ENCODE assay signal across 8 cellular contexts in the genomic region with DNA sequence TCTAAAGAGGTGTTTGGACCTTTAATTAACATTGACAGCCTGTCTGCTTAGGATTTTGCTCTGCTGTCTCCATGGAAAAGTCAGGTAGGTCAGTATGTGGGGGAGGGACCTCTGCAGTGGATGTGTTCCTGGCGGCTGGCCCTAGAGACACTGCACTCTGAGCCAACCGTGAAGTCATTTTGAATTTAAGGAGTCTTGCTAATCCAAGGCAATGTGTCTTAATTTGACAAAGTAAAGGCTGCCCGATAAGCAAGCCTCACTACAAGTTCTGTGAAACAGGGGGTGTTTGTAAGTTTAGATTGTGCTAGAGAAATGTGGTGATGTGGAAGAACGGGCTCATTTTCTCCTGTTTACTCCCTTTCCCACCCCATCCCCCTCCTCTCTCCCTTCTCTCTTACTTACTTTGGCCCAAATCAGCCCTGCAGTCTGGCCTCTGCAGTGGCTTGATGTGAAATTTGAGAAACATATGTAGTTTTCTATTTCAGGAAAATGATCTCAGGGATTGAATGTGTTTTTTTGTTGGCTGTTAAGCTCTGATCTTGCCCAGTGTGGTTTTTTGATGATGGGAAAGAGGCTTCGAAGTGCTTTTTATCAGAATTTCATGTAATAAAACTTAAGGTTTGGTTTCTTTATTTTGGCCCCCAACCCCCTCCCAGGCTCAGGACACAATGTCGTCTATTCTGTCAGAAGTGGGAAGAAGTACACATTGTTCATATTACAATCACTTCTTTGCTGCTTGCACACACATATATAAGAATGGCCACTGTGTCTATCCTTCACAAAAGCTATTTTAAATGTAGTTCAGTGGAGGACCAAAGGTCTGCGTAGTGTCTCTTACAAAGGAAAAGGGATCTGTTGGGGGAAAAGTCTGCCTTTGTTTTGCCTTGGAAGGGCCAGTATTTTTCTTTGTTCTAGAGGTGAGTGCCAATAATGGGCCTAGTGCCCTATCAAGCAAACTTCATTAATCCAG.
A peak's percentile ranks its signal among the peaks of the same experiment; 100 is the strongest.
DNase-seq lines count a peak whose midpoint lies in the region; ATAC-seq and TF ChIP-seq lines count a peak whose summit lies in the region.

No MANE protein-coding gene starts in this region.

- peaks cover 0 to 15% of the 10 kb centered on the region in 2 donors for H3K4me1 ChIP-seq in uterus

- H3K27me3 Mint-ChIP-seq in endothelial cell (ENCODE audit: unreplicated experiment), result peaks cover 2% of the 10 kb centered on the region

- H3K4me3 ChIP-seq in uterus, result no peak overlapping the region

- H3K27me3 ChIP-seq in uterus, result no peaks in the 10 kb centered on the region

- H3K9me3 Mint-ChIP-seq in endothelial cell (ENCODE audit: unreplicated experiment), result no peaks in the 10 kb centered on the region

- H3K27ac ChIP-seq in uterus, result peak overlapping the region; percentile 93 to 96

- no peak for TF ChIP-seq POLR2A in uterus (IDR thresholded peaks at IDR 0.05)

- H3K4me3 Mint-ChIP-seq in endothelial cell (ENCODE audit: unreplicated experiment), result no peak overlapping the region

- no peaks in the 10 kb centered on the region for H3K36me3 ChIP-seq in uterus

- peak; percentile 71 for DNase-seq in AG20443 (ENCODE audit: low spot score)
- peak; percentile 81 for DNase-seq in NCI-H2227 treated with DMSO at 0.1 percent for 48 hours (lab: John Stamatoyannopoulos, UW)
- no peak for DNase-seq in endothelial cell (ENCODE audit: low spot score)
- DNase-seq in midbrain (lab: John Stamatoyannopoulos, UW), result peak; percentile 71
- DNase-seq in uterus, result peak; percentile 93 to 96
- no peak for DNase-seq in activated effector memory CD4-positive, alpha-beta T cell treated with anti-CD3 and anti-CD28 coated beads, Interleukin-2, amount 50 U/mL, for 16 hours

- H3K36me3 Mint-ChIP-seq in endothelial cell (ENCODE audit: low read depth, unreplicated experiment), result no peaks in the 10 kb centered on the region

- TF ChIP-seq CTCF in endothelial cell (IDR thresholded peaks at IDR 0.05; ENCODE audit: unreplicated experiment), result no peak
- peak in 1 of 4 experiments; percentile 16 for TF ChIP-seq CTCF in uterus (IDR thresholded peaks at IDR 0.05)

- intact Hi-C loops in uterus (cut with DNase I; ENCODE audit: low total_unique reads), result no loop called here

- H3K27ac Mint-ChIP-seq in endothelial cell (ENCODE audit: unreplicated experiment), result peak overlapping the region; percentile 3

- peaks cover 22% of the 10 kb centered on the region for H3K4me1 Mint-ChIP-seq in endothelial cell (ENCODE audit: unreplicated experiment)

- no peaks in the 10 kb centered on the region for H3K9me3 ChIP-seq in uterus

- no peak for ATAC-seq in HG02884 (IDR thresholded peaks at IDR 0.05; ENCODE audit: unreplicated experiment)
- ATAC-seq in HG02970 (IDR thresholded peaks at IDR 0.05; ENCODE audit: low FRiP score, unreplicated experiment), result no peak

Comparison
In these comparisons a context has a peak if more than half of its experiments do, and no peak if none do; other contexts are left out.
1. DNase-seq: peak in AG20443 (single experiment), NCI-H2227 treated with DMSO at 0.1 percent for 48 hours (single experiment), midbrain (single experiment) and uterus (2 of 2); none in endothelial cell (single experiment) and activated effector memory CD4-positive, alpha-beta T cell treated with anti-CD3 and anti-CD28 coated beads, Interleukin-2, amount 50 U/mL, for 16 hours (single experiment).